Comparison of ENCODE assay signal across 7 cellular contexts in the genomic region with DNA sequence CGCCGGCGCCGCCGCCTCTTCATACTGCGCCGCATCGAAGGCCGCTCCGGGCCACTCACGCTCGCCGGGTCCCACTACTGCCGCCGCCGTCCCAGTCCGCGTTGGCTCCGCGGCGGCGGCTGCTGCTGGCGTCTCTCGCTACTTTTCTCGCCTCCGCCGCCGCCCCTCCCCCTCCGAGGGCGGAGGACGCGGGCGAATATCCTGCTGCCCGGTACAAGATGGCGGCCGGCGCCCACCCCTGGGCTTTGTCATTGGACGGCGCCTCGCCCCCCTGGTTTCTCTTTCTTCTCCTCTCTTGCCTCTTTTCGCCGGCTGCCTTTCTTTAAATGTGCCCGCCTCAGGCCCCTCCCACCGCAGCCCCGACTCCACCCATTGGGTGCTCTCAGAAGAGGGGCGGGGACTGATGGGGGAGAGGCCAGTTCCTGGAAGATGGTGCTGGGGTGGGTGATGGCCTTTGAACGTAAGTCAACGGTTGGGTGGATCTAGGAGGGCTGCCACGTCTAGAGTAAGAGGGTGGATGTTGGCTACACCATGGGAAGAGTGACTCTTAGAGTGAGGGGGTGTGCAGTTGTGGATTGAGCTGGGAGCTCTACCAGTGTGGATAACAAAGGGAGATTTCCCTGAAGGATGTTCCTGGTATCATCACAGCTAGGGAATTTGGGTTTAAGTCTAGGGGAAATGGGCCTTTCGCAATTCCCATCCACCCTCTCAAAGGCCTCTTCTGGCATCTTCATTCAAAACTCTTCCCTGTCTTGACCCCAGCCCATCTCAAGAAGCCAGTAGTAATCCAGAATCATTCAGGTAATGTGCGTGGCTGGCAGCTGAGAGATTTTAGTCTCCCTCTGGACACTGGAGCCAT. TPM values are rescaled to one million over a fixed set of nuclear protein-coding genes. Genes with fewer than 3 reads are reported as not detected.
DNase-seq lines count a peak whose midpoint lies in the region; ATAC-seq and TF ChIP-seq lines count a peak whose summit lies in the region.

TSS of gene CCDC71L (minus strand) at position 297 of the 859 bp plus-strand sequence. CDS start at position 35, 262 bp downstream.

- ATAC-seq in GM18505 (IDR thresholded peaks at IDR 0.05; ENCODE audit: unreplicated experiment) (peak; percentile 69), HG02973 (IDR thresholded peaks at IDR 0.05; ENCODE audit: unreplicated experiment) (peak; percentile 78), sciatic nerve (peak; percentile 98)

- peak; percentile 80 for DNase-seq in NCI-H2029 treated with DMSO at 0.1 percent for 48 hours (lab: John Stamatoyannopoulos, UW)
- DNase-seq in T1000 (lab: John Stamatoyannopoulos, UW), result peak; percentile 54
- DNase-seq in astrocyte of the hippocampus (ENCODE audit: low read depth, low spot score), result peak; percentile 98
- peak; percentile 2 to 90 (median 77) for DNase-seq in hypothalamus (lab: John Stamatoyannopoulos, UW)
- DNase-seq in sciatic nerve (ENCODE audit: low spot score), result peak; percentile 97

- peak; percentile 61 for TF ChIP-seq POLR2A in GM18505 (IDR thresholded peaks at IDR 0.05; ENCODE audit: borderline replicate concordance, extremely low read depth, insufficient read depth, insufficient read length)

- intact Hi-C loops in sciatic nerve (cut with DNase I), result no loop called here

RNA-seq across cellular contexts. Expression of gene CCDC71L, which starts in this region (rescaled TPM):
- total RNA-seq in sciatic nerve, result 21.5 TPM

Comparison
In these comparisons a context has a peak if more than half of its experiments do, and no peak if none do; other contexts are left out.
1. Peak in every context shown above with its lines: DNase-seq and ATAC-seq.